ENCODE assay signal across 7 cellular contexts in genomic region chr5:134464988-134465855, GRCh38. TPM values are rescaled to one million over a fixed set of nuclear protein-coding genes. Genes with fewer than 3 reads are reported as not detected.
DNase-seq lines count a peak whose midpoint lies in the region; ATAC-seq and TF ChIP-seq lines count a peak whose summit lies in the region.

No MANE protein-coding gene starts in this region.

- BruUV-seq in MCF 10A (replicated peaks; lab: Mats Ljungman, UMichigan): no TSS peak

- POLR2A ChIA-PET in MCF 10A (lab: Yijun Ruan, JAX): interaction anchor here (0.7 to 11.6 kb wide), 43 partner anchors 9 to 385 kb away, joined by 3 to 321 read pairs (median 6); partner anchors contain the start of genes CAMLG, CDKL3, CDKN2AIPNL and JADE2

- ATAC-seq in GM21381 (IDR thresholded peaks at IDR 0.05; ENCODE audit: unreplicated experiment): peak; percentile 34
- peak; percentile 39 for ATAC-seq in HG03280 (IDR thresholded peaks at IDR 0.05; ENCODE audit: unreplicated experiment)
- no peak for ATAC-seq in naive B cell (ENCODE audit: low read depth in 2 of 2)

- H3K27me3 Mint-ChIP-seq in MCF 10A (ENCODE audit: insufficient read depth, unreplicated experiment): no peaks in the 10 kb centered on the region
- no peaks in the 10 kb centered on the region for H3K27me3 Mint-ChIP-seq in naive B cell

- H3K4me3 Mint-ChIP-seq in MCF 10A (ENCODE audit: unreplicated experiment) (peak overlapping the region; percentile 72), naive B cell (peak overlapping the region; percentile 81 to 93 (median 88))

- TF ChIP-seq CTCF in MCF 10A (IDR thresholded peaks at IDR 0.05; ENCODE audit: unreplicated experiment): no peak

- H3K27ac Mint-ChIP-seq in MCF 10A (ENCODE audit: low read depth, unreplicated experiment) (peak overlapping the region; percentile 44), naive B cell (peak overlapping the region in 2 of 6 donors; percentile 51 to 60)

- H3K9me3 Mint-ChIP-seq in MCF 10A (ENCODE audit: unreplicated experiment) (no peaks in the 10 kb centered on the region), naive B cell (no peaks in the 10 kb centered on the region)

- H3K36me3 Mint-ChIP-seq in MCF 10A (ENCODE audit: insufficient read depth, unreplicated experiment): no peaks in the 10 kb centered on the region
- H3K36me3 Mint-ChIP-seq in naive B cell: no peaks in the 10 kb centered on the region

- H3K4me1 Mint-ChIP-seq in MCF 10A (ENCODE audit: insufficient read depth, unreplicated experiment): peaks cover 48% of the 10 kb centered on the region
- H3K4me1 Mint-ChIP-seq in naive B cell: peaks cover 24 to 39% (median 34%) of the 10 kb centered on the region in 3 donors

- CTCF ChIA-PET in MCF 10A (lab: Yijun Ruan, JAX): interaction anchor here (0.7 to 4.5 kb wide), 15 partner anchors 13 to 112 kb away, joined by 3 to 44 read pairs (median 8); partner anchors contain the start of genes CDKN2AIPNL and JADE2

- intact Hi-C loops in MCF 10A (cut with micrococcal nuclease): no loop called here

- peak; percentile 55 for DNase-seq in MCF 10A (ENCODE audit: unreplicated experiment)
- no peak for DNase-seq in naive B cell
- DNase-seq in NCI-H2107 treated with DMSO at 0.1 percent for 48 hours (lab: John Stamatoyannopoulos, UW; ENCODE audit: unreplicated experiment): no peak
- no peak for DNase-seq in AG20443 (ENCODE audit: low spot score)
- no peak for DNase-seq in NCI-H1092 treated with DMSO at 0.1 percent for 48 hours (lab: John Stamatoyannopoulos, UW)

RNA-seq across cellular contexts. Expression of gene CDKN2AIPNL, which starts 53.5 kb away (rescaled TPM):
- 75.1 and 82.4 TPM in 2 replicates for total RNA-seq in MCF 10A (2022)
- polyA plus RNA-seq in naive B cell (ENCODE audit: low read depth in 6 of 6): 10 to 100 TPM; 32.4 to 55.2 (median 37.0) TPM

Comparison
In these comparisons a context has a peak if more than half of its experiments do, and no peak if none do; other contexts are left out.
1. ATAC-seq: peak in GM21381 (single experiment) and HG03280 (single experiment); none in naive B cell (0 of 2).